In genomic region chr6:13873288-13874190, GRCh38 we compare ENCODE assay signal across 8 cellular contexts. TPM values are rescaled to one million over a fixed set of nuclear protein-coding genes. Genes with fewer than 3 reads are reported as not detected.
DNase-seq lines count a peak whose midpoint lies in the region; ATAC-seq and TF ChIP-seq lines count a peak whose summit lies in the region.

No MANE protein-coding gene starts in this region.

- H3K9me3 Mint-ChIP-seq in progenitor cell of endocrine pancreas (ENCODE audit: low read depth) = peaks cover 10% of the 10 kb centered on the region

- no peaks in the 10 kb centered on the region for H3K4me1 ChIP-seq in urinary bladder (ENCODE audit: insufficient read depth)

- no peak overlapping the region for H3K27ac ChIP-seq in urinary bladder (ENCODE audit: low read depth)

- no peak for TF ChIP-seq EP300 in Ishikawa (IDR thresholded peaks at IDR 0.05; ENCODE audit: borderline replicate concordance)

- peak; percentile 57; the same call in 1 of the 2 replicates for TF ChIP-seq RAD21 in Ishikawa (IDR thresholded peaks at IDR 0.05; ENCODE audit: low read depth)

- H3K4me3 ChIP-seq in urinary bladder (ENCODE audit: low read depth, low read length) = peak overlapping the region; percentile 35

- no peaks in the 10 kb centered on the region for H3K36me3 ChIP-seq in urinary bladder (ENCODE audit: insufficient read depth)

- no peaks in the 10 kb centered on the region for H3K36me3 Mint-ChIP-seq in progenitor cell of endocrine pancreas (ENCODE audit: insufficient read depth)

- H3K27me3 Mint-ChIP-seq in progenitor cell of endocrine pancreas = no peaks in the 10 kb centered on the region

- H3K4me3 Mint-ChIP-seq in progenitor cell of endocrine pancreas (ENCODE audit: low read depth) = peak overlapping the region; percentile 71

- intact Hi-C loops in Right ventricle myocardium superior (cut with DNase I) = no loop called here

- peak; percentile 85 for TF ChIP-seq CTCF in GM12873 (IDR thresholded peaks at IDR 0.05; ENCODE audit: insufficient read depth, low read depth, low read length, missing control alignments)
- TF ChIP-seq CTCF in progenitor cell of endocrine pancreas (IDR thresholded peaks at IDR 0.05; ENCODE audit: unreplicated experiment) = peak; percentile 87

- peak; percentile 88 for DNase-seq in RPMI8226
- DNase-seq in activated gamma-delta T cell treated with Interleukin-2 at 50 U/mL for 16 hours = peak; percentile 75
- peak; percentile 68 for DNase-seq in Right ventricle myocardium superior
- DNase-seq in progenitor cell of endocrine pancreas (ENCODE audit: low spot score, unreplicated experiment) = peak; percentile 86
- no peak for DNase-seq in foreskin melanocyte

- H3K4me1 Mint-ChIP-seq in progenitor cell of endocrine pancreas (ENCODE audit: low read depth) = peaks cover 11% of the 10 kb centered on the region

- peak overlapping the region; percentile 95 for H3K27ac Mint-ChIP-seq in progenitor cell of endocrine pancreas

- ATAC-seq in Right ventricle myocardium superior (ENCODE audit: poor library complexity) = peak; percentile 87

- WGBS in urinary bladder = 9% methylated on average over 49 of the region's 49 CpGs

TF ChIP-seq in Ishikawa, 13 proteins besides CTCF, POLR2A, EP300 and RAD21:
- TF ChIP-seq NFIC (IDR thresholded peaks at IDR 0.05) (peak; percentile 84), TCF12 (IDR thresholded peaks at IDR 0.05; ENCODE audit: low read depth) (peak; percentile 36; the same call in 1 of the 2 replicates), TAF1 (IDR thresholded peaks at IDR 0.05; ENCODE audit: low read depth) (no peak), YY1 (IDR thresholded peaks at IDR 0.05; ENCODE audit: low read depth) (peak; percentile 52; the same call in 1 of the 2 replicates), ZBTB7A (IDR thresholded peaks at IDR 0.05; ENCODE audit: low read depth) (peak; percentile 95; the same call in 1 of the 2 replicates), MAX (IDR thresholded peaks at IDR 0.05) (peak; percentile 99), TEAD4 (IDR thresholded peaks at IDR 0.05) (no peak), FOXM1 (IDR thresholded peaks at IDR 0.05; ENCODE audit: borderline replicate concordance, low read depth) (no peak), USF1 (IDR thresholded peaks at IDR 0.05) (peak; percentile 39; the same call in 1 of the 2 replicates), EGR1 (IDR thresholded peaks at IDR 0.05) (peak; percentile 41; the same call in 1 of the 2 replicates), CEBPB (IDR thresholded peaks at IDR 0.05) (no peak), CREB1 (IDR thresholded peaks at IDR 0.05; ENCODE audit: low read depth) (0 out of 2 replicates have a peak, but pooled peaks have one; percentile 13), REST (IDR thresholded peaks at IDR 0.05; ENCODE audit: low read depth) (no peak)

RNA-seq across cellular contexts. Expression of gene RNF182, which starts 51.2 kb away (rescaled TPM):
- total RNA-seq in Right ventricle myocardium superior (not detected), progenitor cell of endocrine pancreas (1.9 and 2.5 TPM in 2 replicates), urinary bladder (0.90 TPM)
- 0.19 TPM for polyA plus RNA-seq in urinary bladder

RNA-seq across cellular contexts. Expression of gene MCUR1, which starts 59.2 kb away (rescaled TPM):
- 35.7 TPM for total RNA-seq in Right ventricle myocardium superior
- 20.6 and 22.7 TPM in 2 replicates for total RNA-seq in progenitor cell of endocrine pancreas
- total RNA-seq in urinary bladder = 12.9 TPM
- polyA plus RNA-seq in urinary bladder = 6.9 TPM
